Comparison of ENCODE assay signal across 9 cellular contexts in the genomic region with DNA sequence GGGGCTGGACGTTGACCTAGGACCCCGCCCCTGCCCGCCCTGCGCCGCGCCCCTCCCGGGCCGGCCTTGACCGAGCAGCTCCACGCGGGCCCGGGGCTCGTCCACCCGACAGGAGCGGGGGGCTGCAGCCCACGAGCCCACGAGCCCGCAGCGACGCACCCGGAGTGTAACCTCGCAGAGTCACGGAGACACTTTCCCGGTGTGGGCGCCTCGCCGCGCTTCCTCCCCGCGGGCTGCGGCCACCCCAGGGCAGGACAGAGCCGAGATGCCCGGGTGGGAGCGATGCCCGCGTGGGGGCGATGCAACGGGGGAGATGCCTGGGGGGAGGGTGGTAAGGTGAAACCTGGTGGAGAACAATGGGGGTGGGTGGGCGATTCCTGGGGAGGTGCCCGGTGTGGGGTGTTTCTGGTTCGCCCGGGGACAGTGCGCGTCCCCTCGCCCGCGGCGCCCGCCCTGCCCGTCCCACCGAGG. TPM values are rescaled to one million over a fixed set of nuclear protein-coding genes. Genes with fewer than 3 reads are reported as not detected.
A peak's percentile ranks its signal among the peaks of the same experiment; 100 is the strongest.
DNase-seq lines count a peak whose midpoint lies in the region; ATAC-seq, FAIRE-seq and TF ChIP-seq lines count a peak whose summit lies in the region.
"Had no signal": no experiment of that assay in that cellular context is flagged by ENCODE, and none has a peak within 500 bp of the region (broad histone marks: within the 10 kb centered on the region; RNA-seq: fewer than 3 reads in every experiment).

No MANE protein-coding gene starts in this region.

- no peaks in the 10 kb centered on the region for H3K79me2 ChIP-seq in H1 (ENCODE audit: control insufficient read depth in 1 of 2, insufficient read depth in 2 of 2, low read length in 2 of 2)

- H3K14ac ChIP-seq in H1 (ENCODE audit: insufficient read length): no peak overlapping the region
- no peak overlapping the region for H3K14ac ChIP-seq in neuronal stem cell (ENCODE audit: low read length)

- in situ Hi-C loops in HAP-1 (cut with MboI; ENCODE audit: low sequenced_read_pairs): no loop called here

- no peak overlapping the region for H2BK20ac ChIP-seq in H1 (ENCODE audit: low read length)

- peaks cover 2 to 8% of the 10 kb centered on the region in 2 experiments for H4K20me1 ChIP-seq in H1 (replicated peaks in 1 of 2; ENCODE audit: control insufficient read depth in 1 of 2, insufficient read depth in 2 of 2, low read length in 2 of 2)

- no peaks in the 10 kb centered on the region; the same call in 1 of the 2 replicates for H3K4me1 ChIP-seq in HAP-1
- H3K4me1 ChIP-seq in H1 (replicated peaks in 1 of 4; ENCODE audit: control insufficient read depth in 3 of 4, insufficient read depth in 4 of 4, low read length in 3 of 4): peaks cover 0 to 6% (median 2%) of the 10 kb centered on the region in 4 experiments; a peak in 4 of 7 replicates
- peaks cover 0 to 4% of the 10 kb centered on the region in 2 donors for H3K4me1 ChIP-seq in neuronal stem cell (ENCODE audit: control insufficient read depth in 2 of 2, insufficient read depth in 1 of 2, low read depth in 1 of 2, low read length in 2 of 2)

- FAIRE-seq in H1 (lab: Jason Lieb, UNC): no peak

- no peak for TF ChIP-seq EP300 in H1 (IDR thresholded peaks at IDR 0.05; ENCODE audit: borderline replicate concordance in 1 of 2, low read depth in 2 of 2, low read length in 2 of 2)

- CTCF ChIA-PET in AG04449 (lab: Yijun Ruan, JAX): interaction anchor here (0.9 kb wide), 1 partner anchor 9 kb away, joined by 3 read pairs; no protein-coding TSS in a partner anchor
- CTCF ChIA-PET in H1 (lab: Charles Lee; ENCODE audit: partially characterized antibody): interaction anchor here (1.5 kb wide), 1 partner anchor 34 kb away, joined by 5 read pairs; no protein-coding TSS in a partner anchor

- POLR2A ChIA-PET in AG04449 (lab: Yijun Ruan, JAX) (no interaction called here), H1 (lab: Charles Lee; ENCODE audit: partially characterized antibody) (interaction anchor here (1.2 kb wide), 1 partner anchor 10 kb away, joined by 3 read pairs; no protein-coding TSS in a partner anchor)

- H2BK5ac ChIP-seq in H1 (ENCODE audit: low read depth, low read length) (no peak overlapping the region), neuronal stem cell (ENCODE audit: low read length) (no peak overlapping the region)

- H2BK120ac ChIP-seq in H1 (replicated peaks; ENCODE audit: low read depth, low read length): no peak overlapping the region
- H2BK120ac ChIP-seq in neuronal stem cell (ENCODE audit: low read depth, low read length): no peak overlapping the region

- H3K4me3 ChIP-seq in AG04449 (ENCODE audit: low read depth, low read length) (peak overlapping the region; percentile 8; the same call in 1 of the 2 replicates), HAP-1 (peak overlapping the region; percentile 20), H1 (ENCODE audit: extremely low read depth in 1 of 4, insufficient read depth in 2 of 4, low read depth in 3 of 4, low read length in 4 of 4) (peak overlapping the region; percentile 34 to 67 (median 36)), neuronal stem cell (ENCODE audit: low read length in 2 of 2) (peak overlapping the region in 1 of 2 donors; percentile 61)

- H3K9me3 ChIP-seq in HAP-1 (no peaks in the 10 kb centered on the region), H1 (ENCODE audit: insufficient read depth in 2 of 2, low read depth in 1 of 2, low read length in 1 of 2) (no peaks in the 10 kb centered on the region), neuronal stem cell (replicated peaks in 1 of 2; ENCODE audit: control insufficient read depth in 2 of 2, insufficient read depth in 1 of 2, low read depth in 1 of 2, low read length in 2 of 2) (peaks cover 4 to 5% of the 10 kb centered on the region in 2 donors)

- no peak for ATAC-seq in GM19463 (IDR thresholded peaks at IDR 0.05; ENCODE audit: unreplicated experiment)

- no peak overlapping the region for H2BK15ac ChIP-seq in H1 (ENCODE audit: low read length)
- no peak overlapping the region for H2BK15ac ChIP-seq in neuronal stem cell (ENCODE audit: low read length)

- no peak overlapping the region for H4K91ac ChIP-seq in H1 (replicated peaks; ENCODE audit: insufficient read length, low read length)
- no peak overlapping the region for H4K91ac ChIP-seq in neuronal stem cell (ENCODE audit: low read depth, low read length, poor library complexity)

- no peak overlapping the region for H3K4ac ChIP-seq in H1 (replicated peaks; ENCODE audit: insufficient read length, low read depth, low read length)
- H3K4ac ChIP-seq in neuronal stem cell (ENCODE audit: low read length): no peak overlapping the region

- H2AFZ ChIP-seq in H1 (ENCODE audit: low read length) (no peak overlapping the region), neuronal stem cell (ENCODE audit: low read length) (peak overlapping the region; percentile 76)

- H4K5ac ChIP-seq in H1 (ENCODE audit: insufficient read length, low read depth, low read length): no peak overlapping the region

- H2BK12ac ChIP-seq in H1 (ENCODE audit: low read depth, low read length): no peak overlapping the region
- no peak overlapping the region for H2BK12ac ChIP-seq in neuronal stem cell (ENCODE audit: low read length)

- H3K4me2 ChIP-seq in H1 (ENCODE audit: insufficient read depth in 1 of 2, low read depth in 2 of 2, low read length in 2 of 2) (peak overlapping the region; percentile 62 to 94), neuronal stem cell (ENCODE audit: insufficient read depth, low read length, poor library complexity, severe bottlenecking) (peak overlapping the region; percentile 54)

- 1% methylated on average over 17 of the region's 51 CpGs; no CpG with 5 or more reads in 1 of the 2 experiments for WGBS in H1 (ENCODE audit: extremely low coverage in 1 of 2, insufficient coverage in 1 of 2, insufficient read length in 1 of 2, insufficient replicate concordance in 2 of 2, low coverage in 1 of 2, low lambda C conversion rate in 2 of 2, missing lambda C conversion rate in 1 of 2), 2 experiments
- WGBS in neuronal stem cell (ENCODE audit: extremely low coverage in 2 of 2, insufficient read length in 2 of 2, insufficient replicate concordance in 1 of 2), 2 donors: no CpG with 5 or more reads among the region's 51 CpGs

- peaks cover 54% of the 10 kb centered on the region for H3K27me3 ChIP-seq in HAP-1 (ENCODE audit: low read depth)
- H3K27me3 ChIP-seq in H1 (replicated peaks in 1 of 4; ENCODE audit: control insufficient read depth in 3 of 4, extremely low read depth in 1 of 4, insufficient read depth in 3 of 4, low read length in 3 of 4): peaks cover 46 to 77% (median 66%) of the 10 kb centered on the region in 4 experiments
- H3K27me3 ChIP-seq in neuronal stem cell (ENCODE audit: control insufficient read depth in 3 of 3, insufficient read depth in 3 of 3, low read depth in 1 of 3, low read length in 3 of 3): peaks cover 36 to 89% (median 78%) of the 10 kb centered on the region in 3 experiments

- no peak overlapping the region for H2AK5ac ChIP-seq in H1 (ENCODE audit: low read depth, low read length)
- H2AK5ac ChIP-seq in neuronal stem cell (ENCODE audit: low read depth, low read length): no peak overlapping the region

- H3K79me1 ChIP-seq in H1 (ENCODE audit: low read depth, low read length) (no peaks in the 10 kb centered on the region), neuronal stem cell (ENCODE audit: low read depth, low read length) (peaks cover 3% of the 10 kb centered on the region)

- no peak for TF ChIP-seq POLR2A in H1 (IDR thresholded peaks at IDR 0.05; ENCODE audit: control extremely low read depth in 1 of 2, low read depth in 2 of 2, low read length in 2 of 2)

- no peak for TF ChIP-seq RAD21 in H1 (IDR thresholded peaks at IDR 0.05 in 1 of 2, conservative IDR thresholded peaks at IDR 0.05 in 1 of 2; ENCODE audit: low read depth in 2 of 2, low read length in 2 of 2)

- H3K27ac ChIP-seq in H1 (ENCODE audit: low read depth, low read length) (no peak overlapping the region), neuronal stem cell (replicated peaks; ENCODE audit: low read length) (no peak overlapping the region)

- H3K23ac ChIP-seq in H1 (ENCODE audit: insufficient read length): no peak overlapping the region
- H3K23ac ChIP-seq in neuronal stem cell (ENCODE audit: low read depth, low read length, poor library complexity): peak overlapping the region; percentile 89

- H3K18ac ChIP-seq in H1 (ENCODE audit: extremely low read depth, low read length) (no peak overlapping the region), neuronal stem cell (ENCODE audit: low read length) (peak overlapping the region; percentile 80)

- H3K9ac ChIP-seq in H1 (replicated peaks in 1 of 4; ENCODE audit: extremely low read depth in 1 of 4, low read depth in 3 of 4, low read length in 3 of 4) (no peak overlapping the region), neuronal stem cell (ENCODE audit: low read depth, low read length, poor library complexity) (no peak overlapping the region)

- H3K36me3 ChIP-seq in HAP-1 (replicated peaks): no peaks in the 10 kb centered on the region
- H3K36me3 ChIP-seq in H1 (ENCODE audit: control insufficient read depth in 2 of 4, insufficient read depth in 4 of 4, low read length in 3 of 4): peaks cover 0 to 16% (median 0%) of the 10 kb centered on the region in 4 experiments; a peak in 1 of 8 replicates
- no peaks in the 10 kb centered on the region for H3K36me3 ChIP-seq in neuronal stem cell (replicated peaks in 1 of 2; ENCODE audit: control insufficient read depth in 2 of 2, insufficient read depth in 2 of 2, low read length in 2 of 2)

- no peak overlapping the region for H3K56ac ChIP-seq in H1 (replicated peaks; ENCODE audit: insufficient read length, low read depth, low read length)

- DNase-seq in AG04449 (ENCODE audit: low read depth, low spot score) (no peak), HAP-1 (ENCODE audit: low spot score in 2 of 2) (no peak), H1 (ENCODE audit: low read depth in 1 of 2, low spot score in 2 of 2) (no peak), neuronal stem cell (ENCODE audit: low spot score) (no peak), SIG-M5 treated with dmso at 0.1 percent for 504 hours (lab: John Stamatoyannopoulos, UW; ENCODE audit: unreplicated experiment) (no peak), epidermal melanocyte (ENCODE audit: insufficient read length, low spot score) (no peak)
- DNase-seq in activated CD4-positive, CD25-positive, alpha-beta regulatory T cell treated with anti-CD3 and anti-CD28 coated beads, Interleukin-2, amount 50 U/mL, for 72 hours: no peak
- DNase-seq: NCI-H2081 treated with DMSO at 0.1 percent for 48 hours had no signal

- no peak for TF ChIP-seq CTCF in AG04449 (IDR thresholded peaks at IDR 0.05; ENCODE audit: insufficient read depth, low read length, missing control alignments)
- TF ChIP-seq CTCF in H1 (IDR thresholded peaks at IDR 0.05; ENCODE audit: control extremely low read depth in 1 of 3, insufficient read depth in 1 of 3, low read depth in 1 of 3, low read length in 3 of 3): no peak

- H4K8ac ChIP-seq in H1 (ENCODE audit: extremely low read depth, insufficient read depth, low read length) (peak overlapping the region; percentile 47; the same call in 1 of the 2 replicates), neuronal stem cell (ENCODE audit: low read depth, low read length) (no peak overlapping the region)

- H3K23me2 ChIP-seq in H1 (ENCODE audit: low read depth, low read length): peaks cover 19% of the 10 kb centered on the region; the same call in 1 of the 2 replicates

RNA-seq across cellular contexts. Expression of a gene that starts 4.9 kb away (rescaled TPM):
- 28.3 TPM in 2 replicates for total RNA-seq in H1 (2021; fragmentation: NEBNext Ultra II Directional; extraction: Animal tissue kit (Norgen Biotek cat#: 25700))
- polyA plus RNA-seq in H1 (2011; rRNA removed): 11.0 and 14.5 TPM in 2 replicates
- 10.6 TPM for polyA plus RNA-seq in H1 (2011; cell fraction: cytosol; rRNA removed)
- 15.8 TPM for polyA plus RNA-seq in H1 (2011; cell fraction: nucleus; rRNA removed)
- 15.1 to 18.5 TPM (median 17.5 TPM) in 4 replicates for polyA plus RNA-seq in H1 (2012, experiment 1 of 2)
- 7.3 TPM for polyA plus RNA-seq in H1 (2012, experiment 2 of 2)
- 14.2 TPM for polyA plus RNA-seq in H1 (2013, experiment 1 of 2)
- 14.2 TPM for polyA plus RNA-seq in H1 (2013, experiment 2 of 2)
- polyA minus RNA-seq in H1 (2011; rRNA and poly(A)+ RNA removed): 12.9 and 14.6 TPM in 2 replicates
- 16.2 TPM for polyA minus RNA-seq in H1 (2011; cell fraction: cytosol; rRNA and poly(A)+ RNA removed)
- 14.9 TPM for polyA minus RNA-seq in H1 (2011; cell fraction: nucleus; rRNA and poly(A)+ RNA removed)
- 22.2 TPM for polyA plus RNA-seq in neuronal stem cell (2013, experiment 1 of 2)
- 22.3 TPM for polyA plus RNA-seq in neuronal stem cell (2013, experiment 2 of 2)

RNA-seq across cellular contexts. Expression of a gene that starts 21.1 kb away (rescaled TPM):
- total RNA-seq in H1 (2021; fragmentation: NEBNext Ultra II Directional; extraction: Animal tissue kit (Norgen Biotek cat#: 25700)): 34.0 and 35.7 TPM in 2 replicates
- 6.8 and 11.4 TPM in 2 replicates for polyA plus RNA-seq in H1 (2011; rRNA removed)
- 9.0 TPM for polyA plus RNA-seq in H1 (2011; cell fraction: cytosol; rRNA removed)
- 27.1 TPM for polyA plus RNA-seq in H1 (2011; cell fraction: nucleus; rRNA removed)
- 19.0 to 25.1 TPM (median 23.0 TPM) in 4 replicates for polyA plus RNA-seq in H1 (2012, experiment 1 of 2)
- polyA plus RNA-seq in H1 (2012, experiment 2 of 2): 15.0 TPM
- polyA plus RNA-seq in H1 (2013, experiment 1 of 2): 13.9 TPM
- 13.1 TPM for polyA plus RNA-seq in H1 (2013, experiment 2 of 2)
- 10.0 and 12.5 TPM in 2 replicates for polyA minus RNA-seq in H1 (2011; rRNA and poly(A)+ RNA removed)
- 20.6 TPM for polyA minus RNA-seq in H1 (2011; cell fraction: cytosol; rRNA and poly(A)+ RNA removed)
- polyA minus RNA-seq in H1 (2011; cell fraction: nucleus; rRNA and poly(A)+ RNA removed): 24.8 TPM
- 21.8 TPM for polyA plus RNA-seq in neuronal stem cell (2013, experiment 1 of 2)
- polyA plus RNA-seq in neuronal stem cell (2013, experiment 2 of 2): 22.7 TPM
